ENCODE assay signal across 33 cellular contexts in genomic region chr16:22648141-22648540, GRCh38.
"Had no signal": no experiment of that assay in that cellular context is flagged by ENCODE, and none has a peak within 500 bp of the region (broad histone marks: within the 10 kb centered on the region; RNA-seq: fewer than 3 reads in every experiment).

No MANE protein-coding gene starts in this region.

- H3K4me1 Mint-ChIP-seq: activated CD4-positive, alpha-beta memory T cell treated with anti-CD3 and anti-CD28 coated beads, Interleukin-2, amount 10 ng/mL, durations not matched to agents 7 days and 5 days; activated CD4-positive, alpha-beta T cell treated with anti-CD3 and anti-CD28 coated beads, Interleukin-2, amount 10 ng/mL, durations not matched to agents 7 days and 5 days; activated naive CD4-positive, alpha-beta T cell treated with anti-CD3 and anti-CD28 coated beads, Interleukin-2, amount 50 U/mL, for 24 hours; activated naive CD8-positive, alpha-beta T cell treated with anti-CD3 and anti-CD28 coated beads for 36 hours; activated naive CD8-positive, alpha-beta T cell treated with anti-CD3 and anti-CD28 coated beads, Interleukin-2, amount 50 U/mL, for 24 hours; T-helper 17 cell had no signal

- DNase-seq: activated CD4-positive, alpha-beta memory T cell treated with anti-CD3 and anti-CD28 coated beads, Interleukin-2, amount 10 ng/mL, durations not matched to agents 7 days and 5 days; activated CD4-positive, alpha-beta T cell treated with anti-CD3 and anti-CD28 coated beads for 1 hour; activated CD4-positive, alpha-beta T cell treated with anti-CD3 and anti-CD28 coated beads for 4 hours; activated CD4-positive, alpha-beta T cell treated with anti-CD3 and anti-CD28 coated beads, Interleukin-2, amount 10 ng/mL, durations not matched to agents 7 days and 5 days; activated CD4-positive, alpha-beta T cell treated with anti-CD3 and anti-CD28 coated beads, Interleukin-2, amount 50 U/mL, for 4 hours; activated CD8-positive, alpha-beta memory T cell treated with anti-CD3 and anti-CD28 coated beads, Interleukin-2, amount 50 U/mL, for 4 hours; activated effector memory CD4-positive, alpha-beta T cell treated with anti-CD3 and anti-CD28 coated beads, Interleukin-2, amount 50 U/mL, for 16 hours; activated naive CD4-positive, alpha-beta T cell treated with anti-CD3 and anti-CD28 coated beads for 36 hours; activated naive CD8-positive, alpha-beta T cell treated with anti-CD3 and anti-CD28 coated beads for 36 hours; activated naive CD8-positive, alpha-beta T cell treated with anti-CD3 and anti-CD28 coated beads, Interleukin-2, amount 50 U/mL, for 24 hours; activated T-cell treated with anti-CD3 and anti-CD28 coated beads, Interleukin-2, amount 50 U/mL, for 1 hour; activated T-cell treated with anti-CD3 and anti-CD28 coated beads, Interleukin-2, amount 50 U/mL, for 48 hours; adrenal gland; amygdala; aorta; body of pancreas; caudate nucleus; dorsolateral prefrontal cortex; effector memory CD4-positive, alpha-beta T cell; erythroblast; foreskin keratinocyte; gastrocnemius medialis; heart right ventricle; T-helper 1 cell; T-helper 17 cell; T1000 had no signal

- H3K36me3 Mint-ChIP-seq: activated naive CD4-positive, alpha-beta T cell treated with anti-CD3 and anti-CD28 coated beads, Interleukin-2, amount 50 U/mL, for 24 hours; activated naive CD8-positive, alpha-beta T cell treated with anti-CD3 and anti-CD28 coated beads for 36 hours had no signal

- H3K9me3 ChIP-seq: adrenal gland, body of pancreas, esophagus muscularis mucosa, gastrocnemius medialis had no signal

- H3K27ac Mint-ChIP-seq: activated CD4-positive, alpha-beta memory T cell treated with anti-CD3 and anti-CD28 coated beads, Interleukin-2, amount 10 ng/mL, durations not matched to agents 7 days and 5 days; activated CD4-positive, alpha-beta T cell treated with anti-CD3 and anti-CD28 coated beads, Interleukin-2, amount 10 ng/mL, durations not matched to agents 7 days and 5 days; activated naive CD4-positive, alpha-beta T cell treated with anti-CD3 and anti-CD28 coated beads for 36 hours; activated naive CD4-positive, alpha-beta T cell treated with anti-CD3 and anti-CD28 coated beads, Interleukin-2, amount 50 U/mL, for 24 hours; activated naive CD8-positive, alpha-beta T cell treated with anti-CD3 and anti-CD28 coated beads for 36 hours; activated naive CD8-positive, alpha-beta T cell treated with anti-CD3 and anti-CD28 coated beads, Interleukin-2, amount 50 U/mL, for 24 hours; activated T-helper 1 cell treated with anti-CD3 and anti-CD28 coated beads, Interleukin-12 subunit alpha, Interleukin-12 subunit beta, Interleukin-2, Interleukin-4 antibody, amounts not matched to agents 30 ng/mL and 10 ng/mL and 1 ng/mL, durations not matched to agents 14 hours and 24 hours and 36 hours; activated T-helper 2 cell treated with anti-CD3 and anti-CD28 coated beads, Interferon-gamma antibody, Interleukin-2, Interleukin-4, amounts not matched to agents 10 μg/mL and 5 μg/mL and 100 μg/mL, durations not matched to agents 14 hours and 24 hours and 36 hours; dendritic cell treated with granulocyte-macrophage colony-stimulating factor and Interleukin-4, amounts not matched to agents 40 ng/mL and 50 ng/mL, for 4 days; T-helper 17 cell; T-helper 2 cell treated with Interferon-gamma antibody and Interleukin-4, amounts not matched to agents 5 μg/mL and 100 μg/mL, for 36 hours had no signal

- H3K27ac ChIP-seq: adrenal gland, body of pancreas, dorsolateral prefrontal cortex, esophagus muscularis mucosa, foreskin keratinocyte, gastrocnemius medialis, heart right ventricle, hepatocyte had no signal

- H3K9me3 Mint-ChIP-seq: activated CD4-positive, alpha-beta T cell treated with anti-CD3 and anti-CD28 coated beads, Interleukin-2, amount 10 ng/mL, durations not matched to agents 7 days and 5 days; activated naive CD4-positive, alpha-beta T cell treated with anti-CD3 and anti-CD28 coated beads for 36 hours; activated naive CD4-positive, alpha-beta T cell treated with anti-CD3 and anti-CD28 coated beads, Interleukin-2, amount 50 U/mL, for 24 hours; activated naive CD8-positive, alpha-beta T cell treated with anti-CD3 and anti-CD28 coated beads for 36 hours; activated naive CD8-positive, alpha-beta T cell treated with anti-CD3 and anti-CD28 coated beads, Interleukin-2, amount 50 U/mL, for 24 hours; activated T-helper 1 cell treated with anti-CD3 and anti-CD28 coated beads, Interleukin-12 subunit alpha, Interleukin-12 subunit beta, Interleukin-2, Interleukin-4 antibody, amounts not matched to agents 30 ng/mL and 10 ng/mL and 1 ng/mL, durations not matched to agents 14 hours and 24 hours and 36 hours; activated T-helper 2 cell treated with anti-CD3 and anti-CD28 coated beads, Interferon-gamma antibody, Interleukin-2, Interleukin-4, amounts not matched to agents 10 μg/mL and 5 μg/mL and 100 μg/mL, durations not matched to agents 14 hours and 24 hours and 36 hours; dendritic cell treated with granulocyte-macrophage colony-stimulating factor and Interleukin-4, amounts not matched to agents 40 ng/mL and 50 ng/mL, for 4 days; T-helper 2 cell treated with Interferon-gamma antibody and Interleukin-4, amounts not matched to agents 5 μg/mL and 100 μg/mL, for 36 hours had no signal

- H3K36me3 ChIP-seq: adrenal gland, esophagus muscularis mucosa, gastrocnemius medialis, heart right ventricle had no signal

- H3K4me1 ChIP-seq: adrenal gland, body of pancreas, esophagus muscularis mucosa, foreskin keratinocyte, gastrocnemius medialis, heart right ventricle had no signal

- H3K4me3 ChIP-seq: adrenal gland, body of pancreas, dorsolateral prefrontal cortex, esophagus muscularis mucosa, gastrocnemius medialis, heart right ventricle, hepatocyte had no signal

- H3K4me3 Mint-ChIP-seq: activated CD4-positive, alpha-beta memory T cell treated with anti-CD3 and anti-CD28 coated beads, Interleukin-2, amount 10 ng/mL, durations not matched to agents 7 days and 5 days; activated CD4-positive, alpha-beta T cell treated with anti-CD3 and anti-CD28 coated beads, Interleukin-2, amount 10 ng/mL, durations not matched to agents 7 days and 5 days; activated naive CD4-positive, alpha-beta T cell treated with anti-CD3 and anti-CD28 coated beads for 36 hours; activated naive CD4-positive, alpha-beta T cell treated with anti-CD3 and anti-CD28 coated beads, Interleukin-2, amount 50 U/mL, for 24 hours; activated naive CD8-positive, alpha-beta T cell treated with anti-CD3 and anti-CD28 coated beads for 36 hours; activated naive CD8-positive, alpha-beta T cell treated with anti-CD3 and anti-CD28 coated beads, Interleukin-2, amount 50 U/mL, for 24 hours; activated T-helper 1 cell treated with anti-CD3 and anti-CD28 coated beads, Interleukin-12 subunit alpha, Interleukin-12 subunit beta, Interleukin-2, Interleukin-4 antibody, amounts not matched to agents 30 ng/mL and 10 ng/mL and 1 ng/mL, durations not matched to agents 14 hours and 24 hours and 36 hours; dendritic cell treated with granulocyte-macrophage colony-stimulating factor and Interleukin-4, amounts not matched to agents 40 ng/mL and 50 ng/mL, for 4 days; T-helper 17 cell; T-helper 2 cell treated with Interferon-gamma antibody and Interleukin-4, amounts not matched to agents 5 μg/mL and 100 μg/mL, for 36 hours had no signal
